18 cellular contexts compared by ENCODE assay signal in the genomic region with DNA sequence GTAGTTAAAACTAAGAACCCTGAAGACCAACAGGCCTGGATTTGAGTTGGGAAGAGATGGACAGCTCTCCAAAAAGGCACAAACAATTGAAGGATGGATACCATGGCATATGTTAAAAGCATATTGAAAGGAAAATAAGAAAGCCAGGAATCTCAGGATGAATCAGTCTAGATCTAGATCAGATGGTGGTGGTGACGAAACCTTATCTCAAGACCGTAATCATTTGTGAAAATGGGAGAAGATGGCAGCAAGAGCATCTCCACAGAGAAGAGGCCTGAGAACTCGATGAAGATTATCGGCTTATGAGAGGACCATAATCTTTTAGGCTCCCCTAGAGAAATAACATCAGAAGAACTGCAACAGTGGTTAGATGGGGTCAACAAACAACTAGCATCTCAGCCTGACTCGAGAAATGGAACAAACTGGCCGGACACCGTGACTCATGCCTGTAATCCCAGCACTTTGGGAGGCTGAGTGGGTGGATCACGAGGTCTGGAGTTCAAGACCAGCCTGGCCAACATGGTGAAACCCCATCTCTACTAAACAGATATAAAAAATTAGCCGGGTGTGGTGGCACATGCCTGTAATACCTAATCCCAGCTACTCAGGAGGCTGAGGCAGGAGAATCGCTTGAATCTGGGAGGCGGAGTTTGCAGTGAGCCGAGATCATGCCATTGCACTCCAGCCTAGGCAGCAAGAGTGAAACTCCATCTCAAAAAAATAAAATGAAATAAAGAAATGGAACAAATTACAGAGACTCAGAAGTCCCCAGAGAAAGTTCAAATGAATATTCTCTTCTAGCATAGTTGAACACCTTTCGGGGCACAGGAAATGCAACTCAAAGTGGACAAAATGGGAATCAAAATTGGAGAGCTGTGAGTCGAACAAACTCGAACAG. TPM values are rescaled to one million over a fixed set of nuclear protein-coding genes. Genes with fewer than 3 reads are reported as not detected.
DNase-seq lines count a peak whose midpoint lies in the region; ATAC-seq and TF ChIP-seq lines count a peak whose summit lies in the region.
"Had no signal": no experiment of that assay in that cellular context is flagged by ENCODE, and none has a peak within 500 bp of the region (broad histone marks: within the 10 kb centered on the region; RNA-seq: fewer than 3 reads in every experiment).

No MANE protein-coding gene starts in this region.

- intact Hi-C loops in CD4-positive, alpha-beta memory T cell (cut with micrococcal nuclease): no loop called here
- intact Hi-C loops in adrenal gland (cut with DNase I) (loop anchor here in 1 of 2 donors (10.0 kb wide), 1 partner anchor 46 kb away; a partner anchor contains a TSS), psoas muscle (cut with DNase I) (loop anchor here in 1 of 2 donors (5.0 kb wide), 1 partner anchor 43 kb away; no protein-coding TSS in a partner anchor)

- H3K9me3 Mint-ChIP-seq in CD4-positive, alpha-beta memory T cell: no peaks in the 10 kb centered on the region
- H3K9me3 Mint-ChIP-seq: dendritic cell treated with granulocyte-macrophage colony-stimulating factor and Interleukin-4, amounts not matched to agents 40 ng/mL and 50 ng/mL, for 4 days; T-helper 2 cell treated with Interferon-gamma antibody and Interleukin-4, amounts not matched to agents 5 μg/mL and 100 μg/mL, for 36 hours had no signal

- H3K79me2 ChIP-seq in Karpas-422 (ENCODE audit: low read length): peaks cover 99% of the 10 kb centered on the region

- H3K4me3 Mint-ChIP-seq in CD4-positive, alpha-beta memory T cell: peak overlapping the region in 7 of 8 donors; percentile 40 to 78 (median 66)
- H3K4me3 Mint-ChIP-seq: dendritic cell treated with granulocyte-macrophage colony-stimulating factor and Interleukin-4, amounts not matched to agents 40 ng/mL and 50 ng/mL, for 4 days; neural progenitor cell; T-helper 2 cell treated with Interferon-gamma antibody and Interleukin-4, amounts not matched to agents 5 μg/mL and 100 μg/mL, for 36 hours had no signal

- H2AFZ ChIP-seq in Karpas-422 (ENCODE audit: low read length): no peak overlapping the region
- H2AFZ ChIP-seq: neural progenitor cell had no signal

- 73 to 78% (median 74%) methylated on average over 15 of the region's 15 CpGs for WGBS in adrenal gland, 4 donors
- 66 to 89% (median 68%) methylated on average over 15 of the region's 15 CpGs for WGBS in psoas muscle, 3 donors

- H4K20me1 ChIP-seq in Karpas-422 (ENCODE audit: insufficient read depth, low read depth, low read length): peaks cover 41% of the 10 kb centered on the region; the same call in 1 of the 2 replicates

- TF ChIP-seq CTCF in adrenal gland (IDR thresholded peaks at IDR 0.05) (no peak), psoas muscle (IDR thresholded peaks at IDR 0.05) (no peak)

- H3K27ac Mint-ChIP-seq in CD4-positive, alpha-beta memory T cell: peak overlapping the region; percentile 87 to 97 (median 92)
- H3K27ac Mint-ChIP-seq: neural progenitor cell; T-helper 2 cell treated with Interferon-gamma antibody and Interleukin-4, amounts not matched to agents 5 μg/mL and 100 μg/mL, for 36 hours had no signal

- peak overlapping the region; percentile 12 for H3K4me2 ChIP-seq in Karpas-422 (ENCODE audit: low read depth, low read length, poor library complexity, severe bottlenecking)
- H3K4me2 ChIP-seq: neural progenitor cell had no signal

- no peak for DNase-seq in CD4-positive, alpha-beta memory T cell
- DNase-seq in Karpas-422: no peak
- DNase-seq in adrenal gland: no peak
- DNase-seq in psoas muscle: peak in 1 of 2 donors; percentile 62
- no peak for DNase-seq in kidney tubule cell (ENCODE audit: low spot score)
- DNase-seq: DMS53; glutamatergic neuron; mesendoderm; NCI-H1436 treated with DMSO at 0.1 percent for 48 hours; NCI-H345; SHP77; stimulated activated CD4-positive, alpha-beta T cell treated with anti-CD3 and anti-CD28 coated beads, Interleukin-1b, Interleukin-23, amount 100 ng/mL, for 48 hours had no signal

- TF ChIP-seq POLR2A in adrenal gland (IDR thresholded peaks at IDR 0.05): no peak

- H3K36me3 Mint-ChIP-seq in CD4-positive, alpha-beta memory T cell: peaks cover 0 to 24% of the 10 kb centered on the region in 2 donors

- peak; percentile 31 to 56 (median 44) for ATAC-seq in psoas muscle
- no peak for ATAC-seq in HG03457 (IDR thresholded peaks at IDR 0.05; ENCODE audit: unreplicated experiment)
- no peak for ATAC-seq in HG03442 (IDR thresholded peaks at IDR 0.05; ENCODE audit: unreplicated experiment)
- ATAC-seq: HCT116 had no signal

- H3K36me3 ChIP-seq in CD4-positive, alpha-beta memory T cell (ENCODE audit: insufficient read depth, low read length): no peaks in the 10 kb centered on the region
- H3K36me3 ChIP-seq in Karpas-422 (ENCODE audit: insufficient read depth, low read length) (peaks cover 5% of the 10 kb centered on the region; the same call in 1 of the 2 replicates), adrenal gland (replicated peaks in 1 of 2) (no peaks in the 10 kb centered on the region), psoas muscle (ENCODE audit: insufficient read depth in 1 of 2, low read depth in 1 of 2) (peaks cover 0 to 3% of the 10 kb centered on the region in 2 donors)
- H3K36me3 ChIP-seq: neural progenitor cell had no signal

- peaks cover 94% of the 10 kb centered on the region for H3K4me1 ChIP-seq in CD4-positive, alpha-beta memory T cell (ENCODE audit: insufficient read depth, low read length)
- H3K4me1 ChIP-seq in Karpas-422 (ENCODE audit: low read length): peaks cover 94% of the 10 kb centered on the region
- H3K4me1 ChIP-seq in adrenal gland (replicated peaks in 1 of 2): peaks cover 22 to 63% of the 10 kb centered on the region in 2 donors
- peaks cover 100% of the 10 kb centered on the region for H3K4me1 ChIP-seq in psoas muscle

- peak overlapping the region; percentile 11; the same call in 1 of the 2 replicates for H3K9ac ChIP-seq in Karpas-422 (ENCODE audit: low read length)
- H3K9ac ChIP-seq: neural progenitor cell had no signal

- H3K27ac ChIP-seq in CD4-positive, alpha-beta memory T cell (ENCODE audit: low read depth, low read length): peak overlapping the region; percentile 20
- 0 out of 2 replicates have a peak overlapping the region, but pooled peaks have one; percentile 22 for H3K27ac ChIP-seq in Karpas-422 (ENCODE audit: low read length)
- H3K27ac ChIP-seq in adrenal gland: peak overlapping the region; percentile 1 to 75 (median 69)
- peak overlapping the region; percentile 74 for H3K27ac ChIP-seq in psoas muscle
- H3K27ac ChIP-seq: neural progenitor cell had no signal

- POLR2A ChIA-PET in CD4-positive, alpha-beta memory T cell (lab: Charles Lee; ENCODE audit: partially characterized antibody): interaction anchor here (0.8 to 2.8 kb wide), 3 partner anchors 16 to 46 kb away, joined by 3 to 15 read pairs (median 4); no protein-coding TSS in a partner anchor

- no peak overlapping the region for H3K4me3 ChIP-seq in CD4-positive, alpha-beta memory T cell (ENCODE audit: low read length in 2 of 2)
- H3K4me3 ChIP-seq in Karpas-422 (ENCODE audit: low read length): no peak overlapping the region
- H3K4me3 ChIP-seq in adrenal gland: peak overlapping the region in 1 of 4 donors; percentile 17
- no peak overlapping the region for H3K4me3 ChIP-seq in psoas muscle
- H3K4me3 ChIP-seq: neural progenitor cell had no signal

- H3K27me3 ChIP-seq in CD4-positive, alpha-beta memory T cell (ENCODE audit: insufficient read depth, low read length): no peaks in the 10 kb centered on the region
- H3K27me3 ChIP-seq in Karpas-422 (ENCODE audit: low read length) (no peaks in the 10 kb centered on the region), adrenal gland (no peaks in the 10 kb centered on the region), psoas muscle (ENCODE audit: insufficient read depth in 3 of 3, low read length in 2 of 3) (no peaks in the 10 kb centered on the region)
- H3K27me3 ChIP-seq: neural progenitor cell had no signal

- peaks cover 72 to 98% (median 86%) of the 10 kb centered on the region in 4 donors for H3K4me1 Mint-ChIP-seq in CD4-positive, alpha-beta memory T cell

- H3K27me3 Mint-ChIP-seq in CD4-positive, alpha-beta memory T cell: no peaks in the 10 kb centered on the region
- H3K27me3 Mint-ChIP-seq: dendritic cell treated with granulocyte-macrophage colony-stimulating factor and Interleukin-4, amounts not matched to agents 40 ng/mL and 50 ng/mL, for 4 days had no signal

- no peaks in the 10 kb centered on the region for H3K9me2 ChIP-seq in Karpas-422 (replicated peaks; ENCODE audit: insufficient read depth, low read length)

- H3K9me3 ChIP-seq in CD4-positive, alpha-beta memory T cell (ENCODE audit: control insufficient read depth in 1 of 2, low read length in 2 of 2): no peaks in the 10 kb centered on the region
- no peaks in the 10 kb centered on the region for H3K9me3 ChIP-seq in Karpas-422 (ENCODE audit: low read length)
- H3K9me3 ChIP-seq in adrenal gland (replicated peaks in 1 of 3): no peaks in the 10 kb centered on the region
- H3K9me3 ChIP-seq in psoas muscle: no peaks in the 10 kb centered on the region

- CTCF ChIA-PET in CD4-positive, alpha-beta memory T cell (lab: Charles Lee; ENCODE audit: partially characterized antibody): no interaction called here

RNA-seq across cellular contexts. Expression of a gene that starts 47.6 kb away (rescaled TPM):
- 10 to 100 TPM; 68.0 to 68.4 TPM for total RNA-seq in CD4-positive, alpha-beta memory T cell
- polyA plus RNA-seq in CD4-positive, alpha-beta memory T cell: 10 to 100 TPM; 35.2 to 72.3 TPM
- total RNA-seq in Karpas-422 (2014; rRNA removed; shearing (Covaris generic); ENCODE audit: low replicate concordance): 27.6 and 51.6 TPM in 2 replicates
- total RNA-seq in adrenal gland (10 to 100 TPM; 17.2 to 35.4 (median 24.4) TPM), psoas muscle (100 to 1,000 TPM in 2 of 4 donors, 10 to 100 TPM in 2; 54.3 to 160 (median 91.1) TPM)
- polyA plus RNA-seq in adrenal gland (10 to 100 TPM in 1 of 3 donors, 1 to 10 TPM in 2; 4.3 to 15.2 (median 4.4) TPM), psoas muscle (10 to 100 TPM; 23.8 to 83.2 (median 68.3) TPM)

Comparison
In these comparisons a context has a peak if more than half of its experiments do, and no peak if none do; other contexts are left out.
1. H3K27ac ChIP-seq: peak in every context shown above with its lines; median percentile 74 in psoas muscle; 69 in adrenal gland; 22 in Karpas-422; 20 in CD4-positive, alpha-beta memory T cell.
2. ATAC-seq: peak in psoas muscle (4 of 4); none in HG03457 (single experiment) and HG03442 (single experiment).